9 cellular contexts compared by ENCODE assay signal in the genomic region with DNA sequence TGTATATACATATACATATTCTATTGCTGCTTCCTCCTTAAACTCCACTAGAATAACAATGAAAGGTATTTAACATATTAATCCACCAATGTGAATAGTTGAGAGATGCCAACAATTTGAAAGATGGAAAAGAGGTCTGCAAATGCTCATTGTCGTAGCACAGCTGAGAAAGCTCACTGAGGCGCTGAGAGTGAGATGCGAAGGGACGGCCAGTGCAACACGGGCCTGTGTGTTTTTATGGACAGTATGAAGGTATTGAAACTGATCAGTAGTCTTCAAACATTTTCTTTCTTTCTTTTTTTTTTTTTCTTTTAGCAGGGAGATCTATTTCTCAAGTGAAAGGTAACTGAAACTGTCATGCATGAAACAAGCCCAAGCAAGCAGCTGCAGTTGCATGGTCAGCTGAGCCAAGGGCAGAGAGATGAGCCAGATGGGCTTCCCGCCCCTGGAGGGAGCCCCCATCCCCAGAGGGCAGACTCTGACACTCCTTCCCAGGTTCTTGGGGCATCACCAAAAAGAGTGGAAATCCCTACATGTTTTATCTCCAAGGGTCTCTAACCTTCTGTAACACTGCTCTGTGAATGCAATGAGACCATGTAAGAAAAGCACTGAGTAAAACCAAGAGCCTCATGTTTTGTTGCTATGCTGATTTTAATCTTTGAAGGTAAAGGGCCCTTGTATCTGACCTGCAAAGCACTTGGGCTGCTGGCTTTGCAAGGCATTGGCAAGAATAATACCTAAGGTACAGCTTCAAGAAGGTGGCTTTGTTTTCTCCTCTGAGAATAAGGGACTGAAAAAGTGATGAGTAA. TPM values are rescaled to one million over a fixed set of nuclear protein-coding genes. Genes with fewer than 3 reads are reported as not detected.
DNase-seq lines count a peak whose midpoint lies in the region; ATAC-seq, FAIRE-seq and TF ChIP-seq lines count a peak whose summit lies in the region.
"Had no signal": no experiment of that assay in that cellular context is flagged by ENCODE, and none has a peak within 500 bp of the region (broad histone marks: within the 10 kb centered on the region; RNA-seq: fewer than 3 reads in every experiment).

No MANE protein-coding gene starts in this region.

- no peak overlapping the region for H3K4me3 Mint-ChIP-seq in endodermal cell

- peaks cover 1% of the 10 kb centered on the region for H3K27me3 Mint-ChIP-seq in endodermal cell (ENCODE audit: insufficient read depth)

- H3K27ac ChIP-seq in endodermal cell (ENCODE audit: low read depth, low read length) = no peak overlapping the region
- no peak overlapping the region for H3K27ac ChIP-seq in kidney (ENCODE audit: low read depth in 2 of 2, low read length in 2 of 2)
- no peak overlapping the region for H3K27ac ChIP-seq in heart right ventricle
- H3K27ac ChIP-seq: VCaP had no signal

- H3K9me3 Mint-ChIP-seq in endodermal cell = no peaks in the 10 kb centered on the region

- TF ChIP-seq CTCF in endodermal cell (conservative IDR thresholded peaks at IDR 0.05) = no peak
- TF ChIP-seq CTCF in kidney (IDR thresholded peaks at IDR 0.05; ENCODE audit: borderline replicate concordance, extremely low read depth, insufficient read depth) = no peak
- TF ChIP-seq CTCF in heart right ventricle (IDR thresholded peaks at IDR 0.05) = no peak

- H3K36me3 Mint-ChIP-seq in endodermal cell (ENCODE audit: low read depth) = no peaks in the 10 kb centered on the region

- intact Hi-C loops in kidney (cut with DNase I) = no loop called here
- intact Hi-C loops in heart right ventricle (cut with DNase I) = no loop called here

- no peaks in the 10 kb centered on the region for H3K4me1 ChIP-seq in endodermal cell (ENCODE audit: control insufficient read depth, insufficient read depth, low read length)
- peaks cover 0 to 2% of the 10 kb centered on the region in 2 donors for H3K4me1 ChIP-seq in kidney (ENCODE audit: control insufficient read depth in 1 of 2, insufficient read depth in 1 of 2, low read depth in 1 of 2, low read length in 2 of 2)
- H3K4me1 ChIP-seq in heart right ventricle = peaks cover 0 to 31% (median 0%) of the 10 kb centered on the region in 9 donors

- WGBS in endodermal cell (ENCODE audit: insufficient coverage in 1 of 2, insufficient read length in 1 of 2), 2 experiments = 85 to 90% methylated on average over 5 to 6 of the region's 6 CpGs
- 71 to 77% methylated on average over 6 of the region's 6 CpGs for WGBS in heart right ventricle, 2 donors

- H3K27me3 ChIP-seq in endodermal cell (ENCODE audit: control insufficient read depth, insufficient read depth, low read length, poor library complexity, severe bottlenecking) (no peaks in the 10 kb centered on the region), heart right ventricle (no peaks in the 10 kb centered on the region)

- H3K4me1 Mint-ChIP-seq in endodermal cell = peaks cover 3% of the 10 kb centered on the region

- H3K27ac Mint-ChIP-seq in endodermal cell = no peak overlapping the region

- no peak for FAIRE-seq in kidney (lab: Jason Lieb, UNC)

- H3K4me3 ChIP-seq in endodermal cell (ENCODE audit: low read length) (no peak overlapping the region), kidney (ENCODE audit: low read length in 2 of 2) (no peak overlapping the region), heart right ventricle (no peak overlapping the region)

- H3K36me3 ChIP-seq in endodermal cell (ENCODE audit: control insufficient read depth, insufficient read depth, low read length) = no peaks in the 10 kb centered on the region
- H3K36me3 ChIP-seq in kidney (ENCODE audit: control insufficient read depth in 1 of 2, insufficient read depth in 2 of 2, low read length in 2 of 2) = no peaks in the 10 kb centered on the region
- H3K36me3 ChIP-seq in heart right ventricle = no peaks in the 10 kb centered on the region

- peak; percentile 46 for DNase-seq in endodermal cell
- no peak for DNase-seq in kidney
- DNase-seq in HK-2 (ENCODE audit: unreplicated experiment) = no peak
- DNase-seq in stimulated activated CD4-positive, alpha-beta T cell treated with anti-CD3 and anti-CD28 coated beads, Interleukin-2, amount 100 ng/mL, for 48 hours = no peak
- no peak for DNase-seq in heart right ventricle

- no peaks in the 10 kb centered on the region for H3K9me3 ChIP-seq in endodermal cell (ENCODE audit: control insufficient read depth, low read length)
- H3K9me3 ChIP-seq in kidney (ENCODE audit: control insufficient read depth in 1 of 2, low read length in 2 of 2) = no peaks in the 10 kb centered on the region
- H3K9me3 ChIP-seq in heart right ventricle = no peaks in the 10 kb centered on the region

- H3K9ac ChIP-seq in endodermal cell (ENCODE audit: extremely low read depth, low read length, poor library complexity, severe bottlenecking) (no peak overlapping the region), kidney (ENCODE audit: low read length in 2 of 2) (no peak overlapping the region)

- ATAC-seq in GM18502 (IDR thresholded peaks at IDR 0.05; ENCODE audit: poor library complexity, unreplicated experiment) = peak; percentile 71
- ATAC-seq in GM21360 (IDR thresholded peaks at IDR 0.05; ENCODE audit: unreplicated experiment) = peak; percentile 68
- ATAC-seq in HG03159 (IDR thresholded peaks at IDR 0.05; ENCODE audit: unreplicated experiment) = peak; percentile 71
- no peak for ATAC-seq in heart right ventricle

RNA-seq across cellular contexts. Expression of a gene that starts 41.4 kb away (rescaled TPM):
- total RNA-seq in endodermal cell = 1 to 10 TPM; 1.3 to 2.8 TPM
- 5.7 TPM for polyA plus RNA-seq in endodermal cell (2013, experiment 1 of 2)
- polyA plus RNA-seq in endodermal cell (2013, experiment 2 of 2) = 4.5 TPM
- total RNA-seq in kidney = 39.0 TPM
- polyA plus RNA-seq in kidney (ENCODE audit: insufficient read depth, low read depth, low replicate concordance) = 1.1 TPM
- total RNA-seq in heart right ventricle = 1 to 10 TPM in 6 of 10 donors, under 1 TPM in 4; 0.27 to 1.5 (median 1.1) TPM
- polyA plus RNA-seq in heart right ventricle = 1 to 10 TPM in 1 of 2 donors, under 1 TPM in 1; 0.88 to 2.1 TPM

Comparison
In these comparisons a context has a peak if more than half of its experiments do, and no peak if none do; other contexts are left out.
1. ATAC-seq: peak in GM18502 (single experiment), GM21360 (single experiment) and HG03159 (single experiment); none in heart right ventricle (0 of 8).
2. RNA of a gene that starts 41.4 kb away (total RNA-seq): 39.0 TPM in kidney (single experiment); 1.3 to 2.8 TPM in endodermal cell and 0.27 to 1.5 TPM in heart right ventricle; every median in the first group is over 10 times any median in the second.